Comparison of ENCODE assay signal across 1 cellular context in the genomic region with DNA sequence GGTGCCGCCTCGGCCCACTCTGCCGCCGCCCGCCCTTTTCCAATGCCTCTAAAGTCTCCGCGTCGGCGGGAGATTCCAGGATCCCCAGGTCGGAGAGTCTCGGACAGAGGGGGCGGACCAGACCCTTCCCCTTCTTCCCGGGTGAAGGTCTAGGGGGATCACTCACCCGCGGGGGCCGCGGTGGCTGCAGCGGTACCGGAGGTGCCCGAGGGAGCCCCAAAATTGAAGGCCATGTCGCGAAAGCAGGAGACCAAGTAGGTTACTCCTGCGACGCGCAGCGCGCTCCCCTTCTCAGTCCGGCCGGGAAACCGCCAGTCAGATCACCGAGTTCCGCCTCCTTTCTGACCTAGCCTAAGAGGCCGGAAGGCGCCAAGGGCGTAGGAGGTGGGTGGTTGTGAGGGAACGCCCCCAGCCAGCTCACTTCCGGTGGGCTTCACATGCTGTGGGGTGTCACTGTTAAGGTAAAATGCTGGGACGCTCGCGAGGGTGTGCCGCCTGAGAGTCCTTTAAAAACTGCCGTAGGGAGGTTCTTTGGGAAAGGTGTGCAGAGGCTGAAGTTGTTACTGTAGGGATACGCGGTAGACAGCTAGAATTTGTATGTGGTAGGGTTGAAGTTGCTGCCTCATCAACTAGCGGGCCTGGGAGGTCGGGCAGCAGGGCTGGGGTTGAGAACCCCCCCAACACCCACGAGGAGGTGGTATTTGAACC.
TF ChIP-seq lines count a peak whose summit lies in the region.

A gene with protein sequence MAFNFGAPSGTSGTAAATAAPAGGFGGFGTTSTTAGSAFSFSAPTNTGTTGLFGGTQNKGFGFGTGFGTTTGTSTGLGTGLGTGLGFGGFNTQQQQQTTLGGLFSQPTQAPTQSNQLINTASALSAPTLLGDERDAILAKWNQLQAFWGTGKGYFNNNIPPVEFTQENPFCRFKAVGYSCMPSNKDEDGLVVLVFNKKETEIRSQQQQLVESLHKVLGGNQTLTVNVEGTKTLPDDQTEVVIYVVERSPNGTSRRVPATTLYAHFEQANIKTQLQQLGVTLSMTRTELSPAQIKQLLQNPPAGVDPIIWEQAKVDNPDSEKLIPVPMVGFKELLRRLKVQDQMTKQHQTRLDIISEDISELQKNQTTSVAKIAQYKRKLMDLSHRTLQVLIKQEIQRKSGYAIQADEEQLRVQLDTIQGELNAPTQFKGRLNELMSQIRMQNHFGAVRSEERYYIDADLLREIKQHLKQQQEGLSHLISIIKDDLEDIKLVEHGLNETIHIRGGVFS (minus strand): TSS at position 256 of the 708 bp plus-strand sequence. CDS start 23 bp downstream, at position 233.

TF ChIP-seq in liver, 16 proteins besides CTCF, POLR2A, EP300 and RAD21 (continued from another document):
- no peak for TF ChIP-seq JUND (IDR thresholded peaks at IDR 0.05)
- TF ChIP-seq HNF4G (IDR thresholded peaks at IDR 0.05), result no peak
- TF ChIP-seq FOXA1 (IDR thresholded peaks at IDR 0.05), result no peak
- TF ChIP-seq YY1 (IDR thresholded peaks at IDR 0.05), result peak; percentile 84
- TF ChIP-seq, protein P1, sequence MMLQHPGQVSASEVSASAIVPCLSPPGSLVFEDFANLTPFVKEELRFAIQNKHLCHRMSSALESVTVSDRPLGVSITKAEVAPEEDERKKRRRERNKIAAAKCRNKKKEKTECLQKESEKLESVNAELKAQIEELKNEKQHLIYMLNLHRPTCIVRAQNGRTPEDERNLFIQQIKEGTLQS (IDR thresholded peaks at IDR 0.05), result no peak
- TF ChIP-seq NR2F2 (IDR thresholded peaks at IDR 0.05), result peak; percentile 26
- peak in 1 of 2 donors; percentile 7 for TF ChIP-seq HNF4A (conservative IDR thresholded peaks at IDR 0.05)
TF ChIP-seq in liver: peak in this region for 11.
